In the genomic region with DNA sequence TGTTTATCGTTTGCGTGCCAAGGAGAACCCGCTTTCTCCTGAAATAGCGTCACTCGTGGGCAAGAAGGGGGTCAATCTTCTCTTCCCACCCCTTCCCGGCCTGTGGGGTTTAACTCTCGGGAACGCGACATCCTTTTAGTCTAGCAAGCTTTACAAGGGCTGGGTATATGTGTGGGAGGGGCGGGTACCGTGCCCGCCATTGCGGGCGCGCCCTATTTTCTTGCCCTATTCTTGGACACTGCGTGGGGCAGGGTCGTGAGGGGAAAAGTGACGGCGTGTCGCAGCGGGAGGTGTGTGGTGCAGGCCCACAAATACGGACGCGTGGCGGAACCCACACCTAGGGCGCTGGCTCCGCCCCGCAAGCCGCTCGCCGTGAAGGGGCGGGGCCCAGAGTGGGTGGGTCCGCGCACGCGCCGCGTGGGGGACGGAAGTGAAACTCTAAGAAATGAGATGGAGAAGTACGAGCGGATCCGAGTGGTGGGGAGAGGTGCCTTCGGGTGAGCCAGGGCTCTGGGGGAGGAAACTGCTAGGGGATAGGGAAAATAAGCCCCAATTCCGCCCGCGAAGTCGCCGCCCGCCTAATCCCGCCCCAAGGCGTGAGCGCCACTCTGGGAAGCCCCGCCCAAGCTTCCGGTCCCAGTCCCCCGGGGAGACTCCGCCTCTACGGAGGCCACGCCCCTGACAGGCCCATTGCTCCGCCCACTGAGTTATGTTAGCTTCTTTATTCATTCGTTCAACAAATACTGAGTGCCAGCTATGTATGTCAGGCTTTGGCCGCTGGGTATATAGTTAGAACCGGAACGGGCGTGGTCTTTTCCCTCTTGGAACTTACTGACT, we compare ENCODE assay signal across 8 cellular contexts. TPM values are rescaled to one million over a fixed set of nuclear protein-coding genes. Genes with fewer than 3 reads are reported as not detected.
DNase-seq lines count a peak whose midpoint lies in the region; ATAC-seq and TF ChIP-seq lines count a peak whose summit lies in the region.

A gene (plus strand): TSS at position 425 of the 837 bp plus-strand sequence. CDS start 26 bp downstream, at position 451.

- TF ChIP-seq CTCF in choroid plexus epithelial cell (conservative IDR thresholded peaks at IDR 0.05; ENCODE audit: low read depth, low read length) = no peak

- peak within 1 kb of the TSS; percentile 99 for H3K27ac Mint-ChIP-seq in activated CD4-positive, alpha-beta T cell treated with anti-CD3 and anti-CD28 coated beads for 36 hours

- peak within 1 kb of the TSS; percentile 96 for H3K27ac ChIP-seq in layer of hippocampus (ENCODE audit: low read depth, low read length)

- H3K36me3 Mint-ChIP-seq in activated CD4-positive, alpha-beta T cell treated with anti-CD3 and anti-CD28 coated beads for 36 hours (ENCODE audit: low read depth) = peaks cover 22% of the 10 kb centered on the region

- peak; percentile 63 for TF ChIP-seq POLR2A in GM19099 (IDR thresholded peaks at IDR 0.05; ENCODE audit: extremely low read depth, insufficient read length, low read depth)

- H3K4me3 Mint-ChIP-seq in activated CD4-positive, alpha-beta T cell treated with anti-CD3 and anti-CD28 coated beads for 36 hours = peak within 1 kb of the TSS; percentile 99

- CTCF ChIA-PET in activated CD4-positive, alpha-beta T cell treated with anti-CD3 and anti-CD28 coated beads for 36 hours (lab: Charles Lee) = interaction anchor here (0.5 to 8.9 kb wide), 25 partner anchors 9 to 420 kb away, joined by 3 to 294 read pairs (median 4); a partner anchor contains a TSS

- DNase-seq in AML-193 (lab: John Stamatoyannopoulos, UW) (peak; percentile 98), NCI-H524 (lab: John Stamatoyannopoulos, UW) (peak; percentile 96 to 97), choroid plexus epithelial cell (ENCODE audit: low read depth) (peak; percentile 94)
- peak; percentile 99 for DNase-seq in activated CD4-positive, alpha-beta T cell treated with anti-CD3 and anti-CD28 coated beads for 36 hours
- peak; percentile 95 to 98 for DNase-seq in stimulated activated CD4-positive, alpha-beta T cell treated with anti-CD3 and anti-CD28 coated beads, Interleukin-15, amount 100 ng/mL, for 48 hours (ENCODE audit: low read depth in 2 of 2)

- no peaks in the 10 kb centered on the region for H3K27me3 Mint-ChIP-seq in activated CD4-positive, alpha-beta T cell treated with anti-CD3 and anti-CD28 coated beads for 36 hours

- H3K27me3 ChIP-seq in layer of hippocampus (ENCODE audit: control insufficient read depth, insufficient read depth, low read length) = no peaks in the 10 kb centered on the region

- intact Hi-C loops in activated CD4-positive, alpha-beta T cell treated with anti-CD3 and anti-CD28 coated beads for 36 hours (cut with DNase I, micrococcal nuclease) = loop anchor here (1.0 to 10.0 kb wide), 15 partner anchors 8 to 886 kb away; a partner anchor contains a TSS

- POLR2A ChIA-PET in activated CD4-positive, alpha-beta T cell treated with anti-CD3 and anti-CD28 coated beads for 36 hours (lab: Charles Lee) = interaction anchor here (0.6 to 6.3 kb wide), 16 partner anchors 9 to 223 kb away, joined by 3 to 111 read pairs (median 4); a partner anchor contains a TSS

- H3K4me3 ChIP-seq in choroid plexus epithelial cell (ENCODE audit: low read depth, low read length) = peak within 1 kb of the TSS; percentile 93

- ATAC-seq in HG03354 (IDR thresholded peaks at IDR 0.05; ENCODE audit: poor library complexity, severe bottlenecking, unreplicated experiment) = peak; percentile 42
- ATAC-seq in activated CD4-positive, alpha-beta T cell treated with anti-CD3 and anti-CD28 coated beads for 36 hours = peak; percentile 50

- no peaks in the 10 kb centered on the region for H3K9me3 Mint-ChIP-seq in activated CD4-positive, alpha-beta T cell treated with anti-CD3 and anti-CD28 coated beads for 36 hours (ENCODE audit: low read depth)

- H3K4me1 Mint-ChIP-seq in activated CD4-positive, alpha-beta T cell treated with anti-CD3 and anti-CD28 coated beads for 36 hours = peaks cover 39% of the 10 kb centered on the region

RNA-seq across cellular contexts. Expression of the gene that starts here (rescaled TPM):
- 1 to 10 TPM; 3.8 to 4.0 TPM for total RNA-seq in activated CD4-positive, alpha-beta T cell treated with anti-CD3 and anti-CD28 coated beads for 36 hours

Comparison
In these comparisons a context has a peak if more than half of its experiments do, and no peak if none do; other contexts are left out.
1. Peak in every context shown above with its lines: DNase-seq, ATAC-seq, H3K4me3 ChIP-seq and H3K27ac ChIP-seq.